ENCODE assay signal across 8 cellular contexts in genomic region chr9:91151014-91151740, GRCh38.
DNase-seq lines count a peak whose midpoint lies in the region; ATAC-seq and TF ChIP-seq lines count a peak whose summit lies in the region.

No MANE protein-coding gene starts in this region.

- DNase-seq in activated CD8-positive, alpha-beta memory T cell treated with anti-CD3 and anti-CD28 coated beads, Interleukin-2, amount 50 U/mL, for 1 hour (ENCODE audit: extremely low read depth) = peak; percentile 11
- no peak for DNase-seq in activated CD8-positive, alpha-beta memory T cell treated with anti-CD3 and anti-CD28 coated beads for 24 hours
- DNase-seq in fibroblast of peridontal ligament (ENCODE audit: extremely low read depth) = peak; percentile 96
- no peak for DNase-seq in NCI-H1105 treated with DMSO at 0.1 percent for 48 hours (lab: John Stamatoyannopoulos, UW)
- DNase-seq in adrenal gland = no peak
- DNase-seq in inferior parietal cortex (ENCODE audit: extremely low spot score) = no peak

- H3K36me3 ChIP-seq in OCI-LY3 (replicated peaks; ENCODE audit: low read depth, low read length) (no peaks in the 10 kb centered on the region), adrenal gland (replicated peaks in 1 of 2) (no peaks in the 10 kb centered on the region)

- H3K4me1 ChIP-seq in OCI-LY3 (ENCODE audit: low read length) = peaks cover 39% of the 10 kb centered on the region
- H3K4me1 ChIP-seq in adrenal gland (replicated peaks in 1 of 2) = no peaks in the 10 kb centered on the region

- no peak overlapping the region for H3K27ac ChIP-seq in OCI-LY3 (ENCODE audit: low read length)
- H3K27ac ChIP-seq in adrenal gland = peak overlapping the region in 1 of 5 donors; percentile 5

- no peak overlapping the region for H3K9ac ChIP-seq in OCI-LY3 (ENCODE audit: low read length)

- peaks cover 44% of the 10 kb centered on the region for H4K20me1 ChIP-seq in OCI-LY3 (ENCODE audit: insufficient read depth, low read length)

- no peaks in the 10 kb centered on the region for H3K79me2 ChIP-seq in OCI-LY3 (ENCODE audit: low read length)

- H3K4me2 ChIP-seq in OCI-LY3 (ENCODE audit: low read length) = peak overlapping the region; percentile 52

- H3K4me3 ChIP-seq in OCI-LY3 (ENCODE audit: low read length) (no peak overlapping the region), adrenal gland (no peak overlapping the region)

- H3K27me3 ChIP-seq in OCI-LY3 (ENCODE audit: low read depth, low read length) = peaks cover 80% of the 10 kb centered on the region
- H3K27me3 ChIP-seq in adrenal gland = no peaks in the 10 kb centered on the region

- H2AFZ ChIP-seq in OCI-LY3 (ENCODE audit: low read depth, low read length) = no peak overlapping the region

- no peak for TF ChIP-seq POLR2A in adrenal gland (IDR thresholded peaks at IDR 0.05)

- no peak for TF ChIP-seq CTCF in OCI-LY3 (IDR thresholded peaks at IDR 0.05; ENCODE audit: low read depth, low read length)
- no peak for TF ChIP-seq CTCF in adrenal gland (IDR thresholded peaks at IDR 0.05)

- peak; percentile 63 for ATAC-seq in HG02759 (IDR thresholded peaks at IDR 0.05; ENCODE audit: unreplicated experiment)

- intact Hi-C loops in adrenal gland (cut with DNase I) = no loop called here

- H3K9me3 ChIP-seq in OCI-LY3 (ENCODE audit: insufficient read depth, low read length) (peaks cover 27% of the 10 kb centered on the region), adrenal gland (replicated peaks in 1 of 3) (no peaks in the 10 kb centered on the region)

- 65 to 71% (median 69%) methylated on average over 6 of the region's 6 CpGs for WGBS in adrenal gland, 4 donors

Comparison
In these comparisons a context has a peak if more than half of its experiments do, and no peak if none do; other contexts are left out.
1. DNase-seq: peak in activated CD8-positive, alpha-beta memory T cell treated with anti-CD3 and anti-CD28 coated beads, Interleukin-2, amount 50 U/mL, for 1 hour (single experiment) and fibroblast of peridontal ligament (single experiment); none in activated CD8-positive, alpha-beta memory T cell treated with anti-CD3 and anti-CD28 coated beads for 24 hours (single experiment), NCI-H1105 treated with DMSO at 0.1 percent for 48 hours (single experiment), adrenal gland (0 of 7) and inferior parietal cortex (single experiment).